ENCODE assay signal across 16 cellular contexts in genomic region chr19:46441775-46442332, GRCh38. TPM values are rescaled to one million over a fixed set of nuclear protein-coding genes. Genes with fewer than 3 reads are reported as not detected.
"Had no signal": no experiment of that assay in that cellular context is flagged by ENCODE, and none has a peak within 500 bp of the region (broad histone marks: within the 10 kb centered on the region; RNA-seq: fewer than 3 reads in every experiment).

No MANE protein-coding gene starts in this region.

- H3K4me3 Mint-ChIP-seq: activated CD4-positive, alpha-beta memory T cell treated with anti-CD3 and anti-CD28 coated beads, Interleukin-2, amount 10 ng/mL, durations not matched to agents 7 days and 5 days; activated naive CD8-positive, alpha-beta T cell; activated T-cell treated with anti-CD3 and anti-CD28 coated beads, Interleukin-2, amount 50 U/mL, for 4 hours; T-helper 17 cell; WTC11 had no signal

- H3K4me3 ChIP-seq: hepatocyte, ovary, stomach had no signal

- H3K27me3 ChIP-seq: hepatocyte, ovary, stomach had no signal

- DNase-seq: activated CD4-positive, alpha-beta memory T cell treated with anti-CD3 and anti-CD28 coated beads, Interleukin-2, amount 10 ng/mL, durations not matched to agents 7 days and 5 days; activated CD4-positive, alpha-beta T cell treated with anti-CD3 and anti-CD28 coated beads for 4 hours; activated gamma-delta T cell; activated T-cell treated with anti-CD3 and anti-CD28 coated beads, Interleukin-2, amount 50 U/mL, for 4 hours; anterior cingulate cortex; erythroblast; kidney; mesendoderm; ovary; stimulated activated CD4-positive, alpha-beta T cell treated with anti-CD3 and anti-CD28 coated beads, Interleukin-2, amount 100 ng/mL, for 24 hours; stomach; T-helper 17 cell had no signal

- H3K36me3 Mint-ChIP-seq: activated naive CD8-positive, alpha-beta T cell; WTC11 had no signal

- ATAC-seq: activated T-cell treated with anti-CD3 and anti-CD28 coated beads, Interleukin-2, amount 50 U/mL, for 4 hours; T-helper 17 cell; WTC11 had no signal

- H3K27ac Mint-ChIP-seq: activated CD4-positive, alpha-beta memory T cell treated with anti-CD3 and anti-CD28 coated beads, Interleukin-2, amount 10 ng/mL, durations not matched to agents 7 days and 5 days; activated naive CD8-positive, alpha-beta T cell; T-helper 17 cell; WTC11 had no signal

- H3K9me3 ChIP-seq: ovary, stomach had no signal

- H3K36me3 ChIP-seq: ovary, stomach had no signal

- H3K27ac ChIP-seq: hepatocyte, stomach had no signal

- H3K4me1 Mint-ChIP-seq: activated CD4-positive, alpha-beta memory T cell treated with anti-CD3 and anti-CD28 coated beads, Interleukin-2, amount 10 ng/mL, durations not matched to agents 7 days and 5 days; WTC11 had no signal

- H3K9me3 Mint-ChIP-seq: activated CD4-positive, alpha-beta memory T cell treated with anti-CD3 and anti-CD28 coated beads, Interleukin-2, amount 10 ng/mL, durations not matched to agents 7 days and 5 days; activated T-cell treated with anti-CD3 and anti-CD28 coated beads, Interleukin-2, amount 50 U/mL, for 4 hours; WTC11 had no signal

RNA-seq across cellular contexts. Expression of gene PNMA8C, which starts 13.1 kb away (rescaled TPM):
- total RNA-seq: activated CD4-positive, alpha-beta memory T cell treated with anti-CD3 and anti-CD28 coated beads, Interleukin-2, amount 10 ng/mL, durations not matched to agents 7 days and 5 days; activated T-cell treated with anti-CD3 and anti-CD28 coated beads, Interleukin-2, amount 50 U/mL, for 4 hours; bronchial epithelial cell had no signal

RNA-seq across cellular contexts. Expression of gene CCDC8, which starts 28.5 kb away (rescaled TPM):
- total RNA-seq: activated CD4-positive, alpha-beta memory T cell treated with anti-CD3 and anti-CD28 coated beads, Interleukin-2, amount 10 ng/mL, durations not matched to agents 7 days and 5 days; T-helper 17 cell had no signal

RNA-seq across cellular contexts. Expression of gene PNMA8A, which starts 29.5 kb away (rescaled TPM):
- total RNA-seq: activated CD4-positive, alpha-beta memory T cell treated with anti-CD3 and anti-CD28 coated beads, Interleukin-2, amount 10 ng/mL, durations not matched to agents 7 days and 5 days; T-helper 17 cell had no signal
